18 cellular contexts compared by ENCODE assay signal in the genomic region with DNA sequence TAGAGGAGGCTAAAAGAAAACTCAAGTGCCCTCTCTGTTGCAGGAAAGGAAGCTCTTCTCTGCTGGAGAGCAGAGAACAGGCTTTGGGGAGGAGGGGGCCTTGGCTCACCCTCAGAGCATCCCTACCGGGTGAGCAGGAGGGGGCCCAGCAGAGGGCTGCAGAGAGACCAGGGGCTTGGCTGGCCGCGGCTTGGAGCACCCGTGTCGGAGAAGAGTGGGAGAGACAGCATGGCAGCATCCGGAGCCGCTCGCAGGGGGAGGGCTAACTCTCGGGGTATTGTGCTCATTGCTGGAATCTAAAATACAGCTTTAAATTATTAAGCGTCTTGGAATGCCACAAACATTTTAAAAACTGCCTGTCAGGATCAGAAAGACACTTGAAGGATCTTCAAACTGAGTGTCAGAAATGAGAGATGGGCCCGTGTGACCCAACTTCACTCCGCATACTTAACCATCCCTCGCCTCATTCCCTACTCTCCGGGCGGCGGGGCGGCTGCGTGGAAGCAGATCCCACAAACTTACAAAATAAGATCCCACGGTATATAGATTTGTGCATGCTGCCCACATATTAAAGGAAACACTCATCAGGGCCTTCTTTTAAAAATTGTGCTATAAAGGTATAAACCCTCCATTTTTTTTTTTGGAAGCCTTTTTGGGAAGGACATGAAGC. TPM values are rescaled to one million over a fixed set of nuclear protein-coding genes. Genes with fewer than 3 reads are reported as not detected.
DNase-seq lines count a peak whose midpoint lies in the region; ATAC-seq and TF ChIP-seq lines count a peak whose summit lies in the region.
"Had no signal": no experiment of that assay in that cellular context is flagged by ENCODE, and none has a peak within 500 bp of the region (broad histone marks: within the 10 kb centered on the region; RNA-seq: fewer than 3 reads in every experiment).

No MANE protein-coding gene starts in this region.

- H2BK15ac ChIP-seq in neuronal stem cell (ENCODE audit: low read length), result no peak overlapping the region

- ATAC-seq in GM23338 (no peak; the same call in 2 of the 3 replicates), GM19455 (IDR thresholded peaks at IDR 0.05; ENCODE audit: unreplicated experiment) (no peak)
- ATAC-seq: CD8-positive, alpha-beta T cell had no signal

- no peak for TF ChIP-seq CTCF in GM23338 (conservative IDR thresholded peaks at IDR 0.05; ENCODE audit: low read depth in 2 of 2)
- no peak for TF ChIP-seq CTCF in glutamatergic neuron (IDR thresholded peaks at IDR 0.05; ENCODE audit: partially characterized antibody, unreplicated experiment)

- H3K27ac Mint-ChIP-seq in GM23338 (no peak overlapping the region), glutamatergic neuron (ENCODE audit: unreplicated experiment) (peak overlapping the region; percentile 93)
- H3K27ac Mint-ChIP-seq: B cell, HFFc6 had no signal

- H3K23ac ChIP-seq in neuronal stem cell (ENCODE audit: low read depth, low read length, poor library complexity), result no peak overlapping the region

- H3K4me3 ChIP-seq in GM23338 (no peak overlapping the region), neuronal stem cell (ENCODE audit: low read length in 2 of 2) (no peak overlapping the region)
- H3K4me3 ChIP-seq: BLaER1, GM23248, HAP-1 had no signal

- H3K18ac ChIP-seq in neuronal stem cell (ENCODE audit: low read length), result peak overlapping the region; percentile 11

- DNase-seq in GM23338 (ENCODE audit: low spot score) (no peak), glutamatergic neuron (no peak), neuronal stem cell (ENCODE audit: low spot score) (no peak), NCI-H82 (lab: John Stamatoyannopoulos, UW) (no peak), SK-N-DZ (ENCODE audit: low spot score) (no peak)
- DNase-seq: Caco-2; CD4-positive, CD25-positive, alpha-beta regulatory T cell; CD8-positive, alpha-beta T cell; DMS153; DND-41; GM23248; HFFc6 had no signal

- H2BK120ac ChIP-seq in neuronal stem cell (ENCODE audit: low read depth, low read length), result no peak overlapping the region

- no peaks in the 10 kb centered on the region for H3K79me2 ChIP-seq in GM23338 (replicated peaks; ENCODE audit: insufficient read depth)

- H2AFZ ChIP-seq in GM23338 (peak overlapping the region; percentile 78), neuronal stem cell (ENCODE audit: low read length) (no peak overlapping the region)
- H2AFZ ChIP-seq: GM23248 had no signal

- H3K36me3 Mint-ChIP-seq in GM23338 (ENCODE audit: low read depth) (no peaks in the 10 kb centered on the region), glutamatergic neuron (ENCODE audit: unreplicated experiment) (peaks cover 1% of the 10 kb centered on the region)

- H3K4me1 ChIP-seq in GM23338 (ENCODE audit: insufficient read depth) (peaks cover 25% of the 10 kb centered on the region), neuronal stem cell (ENCODE audit: control insufficient read depth in 2 of 2, insufficient read depth in 1 of 2, low read depth in 1 of 2, low read length in 2 of 2) (peaks cover 2 to 13% of the 10 kb centered on the region in 2 donors)
- H3K4me1 ChIP-seq: BLaER1, Caco-2, HAP-1 had no signal

- H3K36me3 ChIP-seq in GM23338 (ENCODE audit: insufficient read depth) (no peaks in the 10 kb centered on the region), neuronal stem cell (replicated peaks in 1 of 2; ENCODE audit: control insufficient read depth in 2 of 2, insufficient read depth in 2 of 2, low read length in 2 of 2) (no peaks in the 10 kb centered on the region)
- H3K36me3 ChIP-seq: BLaER1, HAP-1 had no signal

- H3K27ac ChIP-seq in GM23338 (ENCODE audit: low read depth) (no peak overlapping the region), neuronal stem cell (replicated peaks; ENCODE audit: low read length) (no peak overlapping the region)
- H3K27ac ChIP-seq: 22Rv1, BLaER1, C4-2B, GM23248 had no signal

- H3K27me3 Mint-ChIP-seq in GM23338 (ENCODE audit: insufficient read depth, low read depth, poor library complexity) (no peaks in the 10 kb centered on the region), glutamatergic neuron (ENCODE audit: unreplicated experiment) (peaks cover 3% of the 10 kb centered on the region)
- H3K27me3 Mint-ChIP-seq: CD4-positive, CD25-positive, alpha-beta regulatory T cell had no signal

- no peaks in the 10 kb centered on the region for H3F3A ChIP-seq in GM23338 (replicated peaks; ENCODE audit: low read depth)

- no peak overlapping the region for H3K4me3 Mint-ChIP-seq in GM23338
- H3K4me3 Mint-ChIP-seq in glutamatergic neuron (ENCODE audit: unreplicated experiment), result no peak overlapping the region
- H3K4me3 Mint-ChIP-seq: B cell; CD4-positive, CD25-positive, alpha-beta regulatory T cell; CD8-positive, alpha-beta T cell; HFFc6 had no signal

- no peaks in the 10 kb centered on the region for H4K20me1 ChIP-seq in GM23338 (replicated peaks; ENCODE audit: insufficient read depth)
- H4K20me1 ChIP-seq: BLaER1 had no signal

- H3K27me3 ChIP-seq in GM23338 (ENCODE audit: insufficient read depth) (no peaks in the 10 kb centered on the region), neuronal stem cell (ENCODE audit: control insufficient read depth in 3 of 3, insufficient read depth in 3 of 3, low read depth in 1 of 3, low read length in 3 of 3) (peaks cover 0 to 4% (median 0%) of the 10 kb centered on the region in 3 experiments)
- H3K27me3 ChIP-seq: BLaER1 had no signal

- H3K79me1 ChIP-seq in neuronal stem cell (ENCODE audit: low read depth, low read length), result no peaks in the 10 kb centered on the region

- no peak overlapping the region for H3K4ac ChIP-seq in neuronal stem cell (ENCODE audit: low read length)

- H3K9me3 Mint-ChIP-seq in GM23338 (peaks cover 3% of the 10 kb centered on the region; the same call in 1 of the 3 replicates), glutamatergic neuron (ENCODE audit: unreplicated experiment) (peaks cover 4% of the 10 kb centered on the region)
- H3K9me3 Mint-ChIP-seq: CD8-positive, alpha-beta T cell had no signal

- H3K4me1 Mint-ChIP-seq in GM23338 (peaks cover 25% of the 10 kb centered on the region), glutamatergic neuron (ENCODE audit: low read depth, unreplicated experiment) (peaks cover 29% of the 10 kb centered on the region)
- H3K4me1 Mint-ChIP-seq: B cell had no signal

- H2AK5ac ChIP-seq in neuronal stem cell (ENCODE audit: low read depth, low read length), result no peak overlapping the region

- H4K91ac ChIP-seq in neuronal stem cell (ENCODE audit: low read depth, low read length, poor library complexity), result no peak overlapping the region

- H3K9ac ChIP-seq in neuronal stem cell (ENCODE audit: low read depth, low read length, poor library complexity), result no peak overlapping the region
- H3K9ac ChIP-seq: BLaER1, GM23248 had no signal

- H3K4me2 ChIP-seq in GM23338 (no peak overlapping the region), neuronal stem cell (ENCODE audit: insufficient read depth, low read length, poor library complexity, severe bottlenecking) (no peak overlapping the region)
- H3K4me2 ChIP-seq: BLaER1 had no signal

- H3K9me2 ChIP-seq in GM23338 (ENCODE audit: insufficient read depth), result 0 out of 2 replicates have a peak, but pooled peaks cover 2% of the 10 kb centered on the region

- no peak overlapping the region for H2BK5ac ChIP-seq in neuronal stem cell (ENCODE audit: low read length)

- no peak overlapping the region for H4K8ac ChIP-seq in neuronal stem cell (ENCODE audit: low read depth, low read length)

- H3K9me3 ChIP-seq in neuronal stem cell (replicated peaks in 1 of 2; ENCODE audit: control insufficient read depth in 2 of 2, insufficient read depth in 1 of 2, low read depth in 1 of 2, low read length in 2 of 2), result no peaks in the 10 kb centered on the region
- H3K9me3 ChIP-seq: BLaER1, Caco-2, HAP-1 had no signal

- no peak overlapping the region for H3K14ac ChIP-seq in neuronal stem cell (ENCODE audit: low read length)

- no peak overlapping the region for H2BK12ac ChIP-seq in neuronal stem cell (ENCODE audit: low read length)

- no CpG with 5 or more reads among the region's 19 CpGs for WGBS in neuronal stem cell (ENCODE audit: extremely low coverage in 2 of 2, insufficient read length in 2 of 2, insufficient replicate concordance in 1 of 2), 2 donors

TF ChIP-seq in GM23338, 12 proteins besides CTCF, POLR2A, EP300 and RAD21 (continues in another document):
- TF ChIP-seq STAT1 (IDR thresholded peaks at IDR 0.05; ENCODE audit: unreplicated experiment) (no peak), ZNF331 (CRISPR knock-in tag; IDR thresholded peaks at IDR 0.05; ENCODE audit: low read depth) (no peak)

RNA-seq across cellular contexts. Expression of a gene that starts 53.9 kb away (rescaled TPM):
- total RNA-seq in GM23338 (2014; rRNA removed; shearing (Covaris generic)), result 9.7 and 14.4 TPM in 2 replicates
- polyA plus RNA-seq in GM23338 (2016; fragmentation: Nextera tagmentation; extraction: Ambion mirVana), result 5.8 and 6.0 TPM in 2 replicates
- total RNA-seq in glutamatergic neuron (ENCODE audit: unreplicated experiment), result 21.9 TPM
- 9.8 TPM for polyA plus RNA-seq in neuronal stem cell (2013, experiment 1 of 2)
- 10.8 TPM for polyA plus RNA-seq in neuronal stem cell (2013, experiment 2 of 2)
- polyA plus RNA-seq in SK-N-DZ (2014; cell fraction: cytosol; rRNA removed), result 1.3 and 1.4 TPM in 2 replicates
- polyA plus RNA-seq in SK-N-DZ (2014; cell fraction: nucleus; rRNA removed), result 2.4 and 3.3 TPM in 2 replicates
